ENCODE assay signal across 27 cellular contexts in the genomic region with DNA sequence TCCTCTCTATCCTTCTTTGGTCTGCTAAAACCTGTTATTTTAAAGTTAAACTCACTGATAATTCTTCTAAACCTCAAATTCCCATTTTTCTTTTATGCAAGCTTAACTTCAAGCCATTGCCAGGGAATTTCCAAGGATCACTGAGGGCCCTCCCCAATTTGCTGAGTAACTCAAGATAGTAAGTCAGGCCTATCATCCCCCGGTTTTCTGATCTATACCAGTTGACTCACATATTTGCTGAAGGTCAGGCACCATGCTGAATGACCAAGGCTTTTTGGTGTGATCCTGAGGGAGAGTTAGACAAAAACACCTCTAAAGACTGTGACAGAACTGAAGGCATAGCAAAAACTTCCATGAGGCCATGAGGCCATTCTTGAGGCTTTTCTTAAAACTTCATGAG.
DNase-seq lines count a peak whose midpoint lies in the region; ATAC-seq, FAIRE-seq and TF ChIP-seq lines count a peak whose summit lies in the region.
"Had no signal": no experiment of that assay in that cellular context is flagged by ENCODE, and none has a peak within 500 bp of the region (broad histone marks: within the 10 kb centered on the region; RNA-seq: fewer than 3 reads in every experiment).

No MANE protein-coding gene starts in this region.

- no peak overlapping the region for H3K4me2 ChIP-seq in astrocyte (ENCODE audit: low read length)
- H3K4me2 ChIP-seq: PC-9 had no signal

- no peak overlapping the region for H3K4me3 ChIP-seq in astrocyte (ENCODE audit: insufficient read depth, low read depth, low read length)
- H3K4me3 ChIP-seq: left lung, PC-9, psoas muscle, stomach had no signal

- CTCF ChIA-PET in activated CD8-positive, alpha-beta T cell treated with anti-CD3 and anti-CD28 coated beads, Interleukin-2, amount 10 ng/mL, durations not matched to agents 7 days and 5 days (lab: Charles Lee): no interaction called here

- no peak overlapping the region for H3K4me3 Mint-ChIP-seq in astrocyte (ENCODE audit: unreplicated experiment)
- H3K4me3 Mint-ChIP-seq in stimulated activated effector memory CD8-positive, alpha-beta T cell treated with anti-CD3 and anti-CD28 coated beads, Interleukin-12 subunit alpha, Interleukin-12 subunit beta, amount 100 ng/mL, for 72 hours: no peak overlapping the region
- H3K4me3 Mint-ChIP-seq in activated CD8-positive, alpha-beta T cell treated with anti-CD3 and anti-CD28 coated beads, Interleukin-2, amount 10 ng/mL, durations not matched to agents 7 days and 5 days: no peak overlapping the region
- H3K4me3 Mint-ChIP-seq: activated naive CD8-positive, alpha-beta T cell treated with anti-CD3 and anti-CD28 coated beads, Interleukin-2, amount 50 U/mL, for 24 hours; H9; type B pancreatic cell had no signal

- ATAC-seq in stimulated activated effector memory CD8-positive, alpha-beta T cell treated with anti-CD3 and anti-CD28 coated beads, Interleukin-12 subunit alpha, Interleukin-12 subunit beta, amount 100 ng/mL, for 72 hours: no peak
- ATAC-seq in activated CD8-positive, alpha-beta T cell treated with anti-CD3 and anti-CD28 coated beads, Interleukin-2, amount 10 ng/mL, durations not matched to agents 7 days and 5 days: no peak
- no peak for ATAC-seq in left lobe of liver
- ATAC-seq: activated naive CD8-positive, alpha-beta T cell treated with anti-CD3 and anti-CD28 coated beads, Interleukin-2, amount 50 U/mL, for 24 hours; left lung; psoas muscle had no signal

- TF ChIP-seq CTCF in astrocyte (IDR thresholded peaks at IDR 0.05; ENCODE audit: insufficient read depth, low read depth, low read length): no peak

- in situ Hi-C loops in KBM-7 (cut with MboI; ENCODE audit: low pct_unique_long_range_greater_than_20kb, low sequenced_read_pairs): no loop called here

- H4K20me1 ChIP-seq in astrocyte (ENCODE audit: insufficient read depth, low read length): no peaks in the 10 kb centered on the region

- H3K9me3 Mint-ChIP-seq in astrocyte (ENCODE audit: unreplicated experiment): no peaks in the 10 kb centered on the region
- peaks cover 17% of the 10 kb centered on the region for H3K9me3 Mint-ChIP-seq in stimulated activated effector memory CD8-positive, alpha-beta T cell treated with anti-CD3 and anti-CD28 coated beads, Interleukin-12 subunit alpha, Interleukin-12 subunit beta, amount 100 ng/mL, for 72 hours
- H3K9me3 Mint-ChIP-seq in activated CD8-positive, alpha-beta T cell treated with anti-CD3 and anti-CD28 coated beads, Interleukin-2, amount 10 ng/mL, durations not matched to agents 7 days and 5 days (ENCODE audit: insufficient read depth): peaks cover 9% of the 10 kb centered on the region

- FAIRE-seq in astrocyte (lab: Jason Lieb, UNC): no peak
- FAIRE-seq: GM18507, small intestine had no signal

- H3K36me3 ChIP-seq in astrocyte (ENCODE audit: insufficient read depth, low read length): no peaks in the 10 kb centered on the region
- H3K36me3 ChIP-seq: BE2C, left lung, stomach had no signal

- no peak overlapping the region for H3K27ac ChIP-seq in astrocyte (ENCODE audit: low read depth, low read length)
- H3K27ac ChIP-seq: 22Rv1, left lung, PC-9, psoas muscle, stomach had no signal

- H3K9ac ChIP-seq in astrocyte (ENCODE audit: low read length): no peak overlapping the region

- no peaks in the 10 kb centered on the region for H3K27me3 ChIP-seq in astrocyte (ENCODE audit: insufficient read depth, low read length)
- H3K27me3 ChIP-seq: BE2C, left lung, stomach had no signal

- no peak overlapping the region for H3K27ac Mint-ChIP-seq in astrocyte (ENCODE audit: unreplicated experiment)
- H3K27ac Mint-ChIP-seq in stimulated activated effector memory CD8-positive, alpha-beta T cell treated with anti-CD3 and anti-CD28 coated beads, Interleukin-12 subunit alpha, Interleukin-12 subunit beta, amount 100 ng/mL, for 72 hours: no peak overlapping the region
- H3K27ac Mint-ChIP-seq in activated CD8-positive, alpha-beta T cell treated with anti-CD3 and anti-CD28 coated beads, Interleukin-2, amount 10 ng/mL, durations not matched to agents 7 days and 5 days: no peak overlapping the region
- H3K27ac Mint-ChIP-seq: activated naive CD8-positive, alpha-beta T cell treated with anti-CD3 and anti-CD28 coated beads, Interleukin-2, amount 50 U/mL, for 24 hours; type B pancreatic cell had no signal

- no peaks in the 10 kb centered on the region for H3K9me3 ChIP-seq in astrocyte (ENCODE audit: insufficient read depth, low read depth, low read length)
- H3K9me3 ChIP-seq: BE2C, left lung, psoas muscle, stomach had no signal

- H3K36me3 Mint-ChIP-seq in astrocyte (ENCODE audit: low read depth, unreplicated experiment): no peaks in the 10 kb centered on the region
- H3K36me3 Mint-ChIP-seq in stimulated activated effector memory CD8-positive, alpha-beta T cell treated with anti-CD3 and anti-CD28 coated beads, Interleukin-12 subunit alpha, Interleukin-12 subunit beta, amount 100 ng/mL, for 72 hours: no peaks in the 10 kb centered on the region
- H3K36me3 Mint-ChIP-seq in activated CD8-positive, alpha-beta T cell treated with anti-CD3 and anti-CD28 coated beads, Interleukin-2, amount 10 ng/mL, durations not matched to agents 7 days and 5 days (ENCODE audit: low read depth): no peaks in the 10 kb centered on the region

- DNase-seq in DMS53 (lab: John Stamatoyannopoulos, UW): peak; percentile 24
- DNase-seq in DMS53 treated with DMSO at 0.1 percent for 48 hours (lab: John Stamatoyannopoulos, UW; ENCODE audit: unreplicated experiment): no peak
- peak; percentile 54 for DNase-seq in astrocyte (ENCODE audit: low read depth)
- peak; percentile 62 for DNase-seq in glomerular visceral epithelial cell (ENCODE audit: extremely low spot score)
- no peak for DNase-seq in stimulated activated effector memory CD8-positive, alpha-beta T cell treated with anti-CD3 and anti-CD28 coated beads, Interleukin-12 subunit alpha, Interleukin-12 subunit beta, amount 100 ng/mL, for 72 hours (ENCODE audit: low spot score in 2 of 2)
- DNase-seq in activated CD8-positive, alpha-beta T cell treated with anti-CD3 and anti-CD28 coated beads, Interleukin-2, amount 10 ng/mL, durations not matched to agents 7 days and 5 days: no peak
- no peak for DNase-seq in KBM-7
- DNase-seq in left lobe of liver (ENCODE audit: low spot score): no peak
- DNase-seq: activated CD4-positive, alpha-beta T cell treated with anti-CD3 and anti-CD28 coated beads, Interleukin-2, amount 50 U/mL, for 1 hour; activated CD8-positive, alpha-beta memory T cell treated with anti-CD3 and anti-CD28 coated beads, Interleukin-2, amount 50 U/mL, for 48 hours; activated effector memory CD4-positive, alpha-beta T cell treated with Interleukin-2 at 50 U/mL for 16 hours; activated naive CD8-positive, alpha-beta T cell treated with anti-CD3 and anti-CD28 coated beads, Interleukin-2, amount 50 U/mL, for 24 hours; BE2C; Calu3; central memory CD4-positive, alpha-beta T cell; H9; left lung; NCI-H2227 treated with DMSO at 0.1 percent for 48 hours; PC-9; psoas muscle; small intestine; stimulated activated CD4-positive, alpha-beta T cell treated with anti-CD3 and anti-CD28 coated beads, Interleukin-2, amount 100 ng/mL, for 48 hours; stomach; T-helper 1 cell had no signal

- no peaks in the 10 kb centered on the region for H3K79me2 ChIP-seq in astrocyte (ENCODE audit: insufficient read depth, low read length)

- no peaks in the 10 kb centered on the region for H3K27me3 Mint-ChIP-seq in astrocyte (ENCODE audit: low read depth, unreplicated experiment)
- no peaks in the 10 kb centered on the region for H3K27me3 Mint-ChIP-seq in activated CD8-positive, alpha-beta T cell treated with anti-CD3 and anti-CD28 coated beads, Interleukin-2, amount 10 ng/mL, durations not matched to agents 7 days and 5 days (ENCODE audit: low read depth)
- H3K27me3 Mint-ChIP-seq: activated naive CD8-positive, alpha-beta T cell treated with anti-CD3 and anti-CD28 coated beads, Interleukin-2, amount 50 U/mL, for 24 hours; type B pancreatic cell had no signal

- peaks cover 21% of the 10 kb centered on the region for H3K4me1 Mint-ChIP-seq in astrocyte (ENCODE audit: low read depth, unreplicated experiment)
- no peaks in the 10 kb centered on the region for H3K4me1 Mint-ChIP-seq in stimulated activated effector memory CD8-positive, alpha-beta T cell treated with anti-CD3 and anti-CD28 coated beads, Interleukin-12 subunit alpha, Interleukin-12 subunit beta, amount 100 ng/mL, for 72 hours
- no peaks in the 10 kb centered on the region for H3K4me1 Mint-ChIP-seq in activated CD8-positive, alpha-beta T cell treated with anti-CD3 and anti-CD28 coated beads, Interleukin-2, amount 10 ng/mL, durations not matched to agents 7 days and 5 days (ENCODE audit: low read depth)
- H3K4me1 Mint-ChIP-seq: activated naive CD8-positive, alpha-beta T cell treated with anti-CD3 and anti-CD28 coated beads, Interleukin-2, amount 50 U/mL, for 24 hours had no signal

- no peaks in the 10 kb centered on the region for H3K4me1 ChIP-seq in astrocyte (ENCODE audit: insufficient read depth, low read length)
- H3K4me1 ChIP-seq: BE2C, left lung, psoas muscle, stomach had no signal

- H2AFZ ChIP-seq in astrocyte (ENCODE audit: low read depth, low read length): no peak overlapping the region
- H2AFZ ChIP-seq: PC-9 had no signal

- POLR2A ChIA-PET in activated CD8-positive, alpha-beta T cell treated with anti-CD3 and anti-CD28 coated beads, Interleukin-2, amount 10 ng/mL, durations not matched to agents 7 days and 5 days (lab: Charles Lee): no interaction called here

Comparison
In these comparisons a context has a peak if more than half of its experiments do, and no peak if none do; other contexts are left out.
1. DNase-seq: peak in DMS53 (single experiment), astrocyte (single experiment) and glomerular visceral epithelial cell (single experiment); none in DMS53 treated with DMSO at 0.1 percent for 48 hours (single experiment), stimulated activated effector memory CD8-positive, alpha-beta T cell treated with anti-CD3 and anti-CD28 coated beads, Interleukin-12 subunit alpha, Interleukin-12 subunit beta, amount 100 ng/mL, for 72 hours (0 of 2), activated CD8-positive, alpha-beta T cell treated with anti-CD3 and anti-CD28 coated beads, Interleukin-2, amount 10 ng/mL, durations not matched to agents 7 days and 5 days (single experiment), KBM-7 (single experiment) and left lobe of liver (single experiment).